Comparison of ENCODE assay signal across 9 cellular contexts in the genomic region with DNA sequence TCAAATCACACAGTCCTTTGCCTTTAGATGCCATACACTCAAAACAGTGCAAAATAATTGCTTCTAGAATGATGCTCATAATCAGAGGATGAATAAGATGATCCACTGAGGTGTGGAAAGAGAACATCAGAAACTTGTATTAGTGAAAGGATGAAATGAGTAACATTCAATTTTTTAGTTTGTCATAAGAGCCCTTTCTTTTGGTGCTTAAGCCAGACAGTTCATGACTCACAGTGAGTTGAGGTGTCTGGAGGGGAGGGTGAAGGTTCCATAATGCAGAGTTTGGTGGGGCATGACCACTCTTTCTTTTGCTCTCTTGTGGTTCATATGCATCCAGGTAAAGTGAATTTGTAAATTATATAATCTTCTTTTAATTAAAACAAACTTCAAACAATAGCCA.
"Had no signal": no experiment of that assay in that cellular context is flagged by ENCODE, and none has a peak within 500 bp of the region (broad histone marks: within the 10 kb centered on the region; RNA-seq: fewer than 3 reads in every experiment).

No MANE protein-coding gene starts in this region.

- H3K4me3 Mint-ChIP-seq: HFFc6, IgD-negative memory B cell had no signal

- H3K36me3 ChIP-seq: HAP-1 had no signal

- H3K4me1 Mint-ChIP-seq: IgD-negative memory B cell had no signal

- H3K27ac ChIP-seq: GM23248, HL-60 had no signal

- H3K9me3 ChIP-seq: HAP-1 had no signal

- DNase-seq: GM23248, GOT3, H7, HFFc6 had no signal

- H3K4me1 ChIP-seq: HAP-1 had no signal

- ATAC-seq: HCT116, HepG2 had no signal

- FAIRE-seq: HepG2 had no signal

- H3K36me3 Mint-ChIP-seq: IgD-negative memory B cell had no signal

- H3K9ac ChIP-seq: GM23248 had no signal

- H2AFZ ChIP-seq: GM23248 had no signal

- H3K27me3 Mint-ChIP-seq: IgD-negative memory B cell had no signal

- H3K4me3 ChIP-seq: GM23248, HAP-1 had no signal

- H3K27ac Mint-ChIP-seq: HFFc6, IgD-negative memory B cell had no signal
